Comparison of ENCODE assay signal across 1 cellular context in genomic region chr16:88922114-88922825, GRCh38.
TF ChIP-seq lines count a peak whose summit lies in the region.

No MANE protein-coding gene starts in this region.

TF ChIP-seq in GM23338, 12 proteins besides CTCF, POLR2A, EP300 and RAD21 (continued from another document):
- TF ChIP-seq ZNF462 (CRISPR knock-in tag; IDR thresholded peaks at IDR 0.05) (no peak), NANOG (IDR thresholded peaks at IDR 0.05; ENCODE audit: borderline replicate concordance) (no peak)
